10 cellular contexts compared by ENCODE assay signal in the genomic region with DNA sequence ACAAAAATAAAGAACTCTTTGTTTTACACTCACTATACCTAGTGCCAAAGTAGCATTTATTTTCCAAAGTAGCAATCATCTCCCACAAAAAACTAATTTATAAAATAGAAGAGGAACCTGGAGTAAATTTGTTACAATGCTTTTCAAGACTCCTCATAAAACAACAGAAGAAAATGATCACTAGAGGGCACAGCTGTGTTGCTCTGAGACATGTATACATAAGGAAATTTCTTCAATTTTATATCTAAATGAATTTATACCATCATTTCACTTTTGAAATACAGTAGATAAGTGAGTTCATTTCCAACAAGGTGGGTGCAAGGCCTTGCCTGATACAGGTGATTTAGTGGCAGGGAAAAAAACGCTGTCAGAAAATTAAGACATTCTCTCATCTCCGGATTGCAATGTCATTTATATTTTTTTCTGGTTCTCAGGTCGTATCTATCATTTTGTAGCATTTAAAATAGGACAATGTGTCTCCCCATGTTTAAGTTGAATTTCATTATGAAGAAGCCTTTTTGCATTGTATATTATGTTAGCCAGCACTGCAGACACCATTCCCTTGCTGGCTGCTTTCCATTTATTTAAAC. TPM values are rescaled to one million over a fixed set of nuclear protein-coding genes. Genes with fewer than 3 reads are reported as not detected.
DNase-seq lines count a peak whose midpoint lies in the region; ATAC-seq, FAIRE-seq and TF ChIP-seq lines count a peak whose summit lies in the region.
"Had no signal": no experiment of that assay in that cellular context is flagged by ENCODE, and none has a peak within 500 bp of the region (broad histone marks: within the 10 kb centered on the region; RNA-seq: fewer than 3 reads in every experiment).

No MANE protein-coding gene starts in this region.

- no peak overlapping the region for H3K4ac ChIP-seq in IMR-90 (ENCODE audit: low read depth, low read length)

- no CpG with 5 or more reads among the region's 3 CpGs for WGBS in IMR-90 (ENCODE audit: extremely low coverage in 2 of 2, insufficient read length in 1 of 2), 2 experiments
- WGBS in HepG2 (ENCODE audit: low lambda C conversion rate): 44% methylated on average over 3 of the region's 3 CpGs
- 80 to 87% methylated on average over 3 of the region's 3 CpGs for WGBS in thyroid gland, 2 donors
- 83 to 88% methylated on average over 3 of the region's 3 CpGs for WGBS in upper lobe of left lung, 2 donors

- H3K56ac ChIP-seq in IMR-90 (ENCODE audit: extremely low read depth, insufficient read depth, low read length): no peak overlapping the region

- H3K14ac ChIP-seq in IMR-90 (replicated peaks; ENCODE audit: low read depth, low read length): no peak overlapping the region

- no peak overlapping the region for H3K27ac ChIP-seq in IMR-90 (ENCODE audit: insufficient read depth, low read length)
- H3K27ac ChIP-seq in astrocyte (ENCODE audit: low read depth, low read length): no peak overlapping the region
- H3K27ac ChIP-seq in HepG2 (ENCODE audit: extremely low read length, insufficient read depth, low read length): no peak overlapping the region
- H3K27ac ChIP-seq in thyroid gland: no peak overlapping the region
- no peak overlapping the region for H3K27ac ChIP-seq in upper lobe of left lung

- no peak overlapping the region for H3K4me3 Mint-ChIP-seq in astrocyte (ENCODE audit: unreplicated experiment)
- no peak overlapping the region for H3K4me3 Mint-ChIP-seq in T-helper 2 cell treated with Interferon-gamma antibody and Interleukin-4, amounts not matched to agents 5 μg/mL and 100 μg/mL, for 36 hours
- H3K4me3 Mint-ChIP-seq: activated naive CD4-positive, alpha-beta T cell treated with anti-CD3 and anti-CD28 coated beads, Interleukin-2, amount 50 U/mL, for 24 hours; stimulated activated naive CD8-positive, alpha-beta T cell treated with anti-CD3 and anti-CD28 coated beads, Interleukin-15, Interleukin-2, amounts not matched to agents 100 ng/mL and 50 ng/mL, for 24 hours had no signal

- no peak overlapping the region for H3K4me2 ChIP-seq in IMR-90 (ENCODE audit: low read depth, low read length)
- no peak overlapping the region for H3K4me2 ChIP-seq in astrocyte (ENCODE audit: low read length)
- no peak overlapping the region for H3K4me2 ChIP-seq in HepG2 (ENCODE audit: low read depth, low read length)

- TF ChIP-seq RAD21 in IMR-90 (IDR thresholded peaks at IDR 0.05; ENCODE audit: low read length) (peak; percentile 70), HepG2 (CRISPR knock-in tag; IDR thresholded peaks at IDR 0.05) (peak; percentile 12; the same call in 1 of the 2 replicates)

- no peaks in the 10 kb centered on the region for H3K4me1 ChIP-seq in IMR-90 (ENCODE audit: control insufficient read depth, insufficient read depth, low read length)
- no peaks in the 10 kb centered on the region for H3K4me1 ChIP-seq in astrocyte (ENCODE audit: insufficient read depth, low read length)
- H3K4me1 ChIP-seq in HepG2 (ENCODE audit: insufficient read depth, low read length): peaks cover 8% of the 10 kb centered on the region
- no peaks in the 10 kb centered on the region for H3K4me1 ChIP-seq in thyroid gland
- no peaks in the 10 kb centered on the region for H3K4me1 ChIP-seq in upper lobe of left lung

- CTCF ChIA-PET in BJ (lab: Yijun Ruan, JAX): interaction anchor here (0.5 to 0.6 kb wide), 2 partner anchors 94 to 161 kb away, joined by 3 read pairs; no protein-coding TSS in a partner anchor
- CTCF ChIA-PET in IMR-90 (lab: Yijun Ruan, JAX): interaction anchor here (0.6 to 1.0 kb wide), 2 partner anchors 10 to 157 kb away, joined by 4 to 9 read pairs; no protein-coding TSS in a partner anchor
- CTCF ChIA-PET in HepG2 (lab: Yijun Ruan, JAX; ENCODE audit: low intra/inter-chr PET ratio, low total read pairs): interaction anchor here (3.4 kb wide), 1 partner anchor 156 kb away, joined by 38 read pairs; no protein-coding TSS in a partner anchor

- no peaks in the 10 kb centered on the region for H3K36me3 ChIP-seq in BJ (ENCODE audit: control insufficient read depth, insufficient read depth, low read length)
- H3K36me3 ChIP-seq in IMR-90 (ENCODE audit: control insufficient read depth, insufficient read depth, low read length): no peaks in the 10 kb centered on the region
- no peaks in the 10 kb centered on the region for H3K36me3 ChIP-seq in astrocyte (ENCODE audit: insufficient read depth, low read length)
- H3K36me3 ChIP-seq in HepG2 (replicated peaks in 1 of 2; ENCODE audit: control insufficient read depth in 1 of 2, insufficient read depth in 2 of 2, low read length in 2 of 2): no peaks in the 10 kb centered on the region
- no peaks in the 10 kb centered on the region for H3K36me3 ChIP-seq in thyroid gland
- no peaks in the 10 kb centered on the region for H3K36me3 ChIP-seq in upper lobe of left lung

- H3K36me3 Mint-ChIP-seq in astrocyte (ENCODE audit: low read depth, unreplicated experiment): no peaks in the 10 kb centered on the region
- no peaks in the 10 kb centered on the region for H3K36me3 Mint-ChIP-seq in T-helper 2 cell treated with Interferon-gamma antibody and Interleukin-4, amounts not matched to agents 5 μg/mL and 100 μg/mL, for 36 hours (ENCODE audit: low read depth)
- H3K36me3 Mint-ChIP-seq: activated naive CD4-positive, alpha-beta T cell treated with anti-CD3 and anti-CD28 coated beads, Interleukin-2, amount 50 U/mL, for 24 hours had no signal

- POLR2A ChIA-PET in BJ (lab: Charles Lee): no interaction called here
- POLR2A ChIA-PET in IMR-90 (lab: Charles Lee; ENCODE audit: unreplicated experiment): no interaction called here
- POLR2A ChIA-PET in HepG2 (lab: Yijun Ruan, JAX): no interaction called here

- H3K9me3 Mint-ChIP-seq in astrocyte (ENCODE audit: unreplicated experiment): no peaks in the 10 kb centered on the region
- no peaks in the 10 kb centered on the region for H3K9me3 Mint-ChIP-seq in T-helper 2 cell treated with Interferon-gamma antibody and Interleukin-4, amounts not matched to agents 5 μg/mL and 100 μg/mL, for 36 hours
- H3K9me3 Mint-ChIP-seq: activated naive CD4-positive, alpha-beta T cell treated with anti-CD3 and anti-CD28 coated beads, Interleukin-2, amount 50 U/mL, for 24 hours; stimulated activated naive CD8-positive, alpha-beta T cell treated with anti-CD3 and anti-CD28 coated beads, Interleukin-15, Interleukin-2, amounts not matched to agents 100 ng/mL and 50 ng/mL, for 24 hours had no signal

- H3K79me1 ChIP-seq in IMR-90 (ENCODE audit: low read depth in 1 of 2, low read length in 2 of 2): no peaks in the 10 kb centered on the region

- H3K4me3 ChIP-seq in BJ (ENCODE audit: low read depth, low read length): no peak overlapping the region
- no peak overlapping the region for H3K4me3 ChIP-seq in IMR-90 (ENCODE audit: insufficient read depth, low read depth, low read length)
- H3K4me3 ChIP-seq in astrocyte (ENCODE audit: insufficient read depth, low read depth, low read length): no peak overlapping the region
- H3K4me3 ChIP-seq in HepG2 (replicated peaks in 1 of 3; ENCODE audit: insufficient read depth in 1 of 3, low read depth in 2 of 3, low read length in 3 of 3): no peak overlapping the region
- H3K4me3 ChIP-seq in thyroid gland (replicated peaks in 1 of 3): no peak overlapping the region
- H3K4me3 ChIP-seq in upper lobe of left lung: no peak overlapping the region

- intact Hi-C loops in IMR-90 (cut with micrococcal nuclease) (loop anchor here (1.0 to 10.0 kb wide), 4 partner anchors 25 to 1609 kb away; a partner anchor contains a TSS), HepG2 (cut with micrococcal nuclease; ENCODE audit: unreplicated experiment) (loop anchor here (1.0 kb wide), 1 partner anchor 157 kb away; no protein-coding TSS in a partner anchor), thyroid gland (cut with DNase I) (no loop called here)

- no peak overlapping the region for H3K23ac ChIP-seq in IMR-90 (ENCODE audit: low read depth, low read length)

- H3K27me3 ChIP-seq in BJ (ENCODE audit: control insufficient read depth, insufficient read depth, low read length) (no peaks in the 10 kb centered on the region), IMR-90 (ENCODE audit: control insufficient read depth, insufficient read depth, low read length) (0 out of 2 replicates have a peak, but pooled peaks cover 2% of the 10 kb centered on the region), astrocyte (ENCODE audit: insufficient read depth, low read length) (no peaks in the 10 kb centered on the region), HepG2 (ENCODE audit: control insufficient read depth in 1 of 2, insufficient read depth in 2 of 2, low read length in 2 of 2) (no peaks in the 10 kb centered on the region; a peak in 1 of 5 replicates), thyroid gland (no peaks in the 10 kb centered on the region), upper lobe of left lung (no peaks in the 10 kb centered on the region)

- dilution Hi-C loops in IMR-90 (cut with HindIII; ENCODE audit: low sequenced_read_pairs, unreplicated experiment): no loop called here

- H2BK15ac ChIP-seq in IMR-90 (ENCODE audit: low read depth, low read length): no peak overlapping the region

- no peak overlapping the region for H3K27ac Mint-ChIP-seq in astrocyte (ENCODE audit: unreplicated experiment)
- no peak overlapping the region for H3K27ac Mint-ChIP-seq in T-helper 2 cell treated with Interferon-gamma antibody and Interleukin-4, amounts not matched to agents 5 μg/mL and 100 μg/mL, for 36 hours
- H3K27ac Mint-ChIP-seq: activated naive CD4-positive, alpha-beta T cell treated with anti-CD3 and anti-CD28 coated beads, Interleukin-2, amount 50 U/mL, for 24 hours; stimulated activated naive CD8-positive, alpha-beta T cell treated with anti-CD3 and anti-CD28 coated beads, Interleukin-15, Interleukin-2, amounts not matched to agents 100 ng/mL and 50 ng/mL, for 24 hours had no signal

- H3K18ac ChIP-seq in IMR-90 (ENCODE audit: low read depth, low read length): no peak overlapping the region

- H2BK20ac ChIP-seq in IMR-90 (ENCODE audit: low read depth, low read length): no peak overlapping the region

- H2AFZ ChIP-seq in IMR-90 (replicated peaks; ENCODE audit: low read length, poor library complexity): no peak overlapping the region
- no peak overlapping the region for H2AFZ ChIP-seq in astrocyte (ENCODE audit: low read depth, low read length)
- no peak overlapping the region for H2AFZ ChIP-seq in HepG2 (ENCODE audit: low read length)

- in situ Hi-C loops in IMR-90 (cut with MboI; ENCODE audit: low sequenced_read_pairs) (loop anchor here (5.0 kb wide), 1 partner anchor 156 kb away; no protein-coding TSS in a partner anchor), HepG2 (cut with HindIII; ENCODE audit: extremely low pct_ligation_motif_present, low pct_unique_long_range_greater_than_20kb) (loop anchor here (5.0 kb wide), 1 partner anchor 156 kb away; no protein-coding TSS in a partner anchor)

- no peak overlapping the region for H4K5ac ChIP-seq in IMR-90 (ENCODE audit: low read depth, low read length)

- no peak overlapping the region for H4K91ac ChIP-seq in IMR-90 (ENCODE audit: insufficient read depth, low read depth, low read length)

- no peaks in the 10 kb centered on the region for H3K9me1 ChIP-seq in IMR-90 (ENCODE audit: insufficient read depth, low read length)

- H2BK120ac ChIP-seq in IMR-90 (ENCODE audit: low read depth, low read length): no peak overlapping the region

- TF ChIP-seq EP300 in HepG2 (IDR thresholded peaks at IDR 0.05; ENCODE audit: low read depth in 2 of 2, low read length in 2 of 2): no peak
- TF ChIP-seq EP300 in HepG2 (CRISPR knock-in tag; IDR thresholded peaks at IDR 0.05; ENCODE audit: borderline replicate concordance): no peak
- no peak for TF ChIP-seq EP300 in upper lobe of left lung (IDR thresholded peaks at IDR 0.05)

- H3K9ac ChIP-seq in IMR-90 (ENCODE audit: low read depth, low read length): no peak overlapping the region
- no peak overlapping the region for H3K9ac ChIP-seq in astrocyte (ENCODE audit: low read length)
- H3K9ac ChIP-seq in HepG2 (ENCODE audit: insufficient read depth, low read depth, low read length): no peak overlapping the region

- peaks cover 2% of the 10 kb centered on the region for H3K27me3 Mint-ChIP-seq in astrocyte (ENCODE audit: low read depth, unreplicated experiment)
- H3K27me3 Mint-ChIP-seq in T-helper 2 cell treated with Interferon-gamma antibody and Interleukin-4, amounts not matched to agents 5 μg/mL and 100 μg/mL, for 36 hours (ENCODE audit: low read depth): peaks cover 4% of the 10 kb centered on the region
- H3K27me3 Mint-ChIP-seq: activated naive CD4-positive, alpha-beta T cell treated with anti-CD3 and anti-CD28 coated beads, Interleukin-2, amount 50 U/mL, for 24 hours; stimulated activated naive CD8-positive, alpha-beta T cell treated with anti-CD3 and anti-CD28 coated beads, Interleukin-15, Interleukin-2, amounts not matched to agents 100 ng/mL and 50 ng/mL, for 24 hours had no signal

- FAIRE-seq in astrocyte (lab: Jason Lieb, UNC): no peak
- no peak for FAIRE-seq in HepG2 (lab: Jason Lieb, UNC)

- no peak for TF ChIP-seq POLR2A in IMR-90 (IDR thresholded peaks at IDR 0.05; ENCODE audit: low read depth, low read length)
- TF ChIP-seq POLR2A in HepG2 (IDR thresholded peaks at IDR 0.05; ENCODE audit: insufficient read depth in 1 of 2, low read depth in 2 of 2, low read length in 2 of 2): no peak
- TF ChIP-seq POLR2A in thyroid gland (IDR thresholded peaks at IDR 0.05): no peak
- TF ChIP-seq POLR2A in upper lobe of left lung (IDR thresholded peaks at IDR 0.05): no peak

- no peak for DNase-seq in BJ (ENCODE audit: low read depth)
- DNase-seq in IMR-90: peak; percentile 55
- DNase-seq in astrocyte (ENCODE audit: low read depth): no peak
- DNase-seq in HepG2 (ENCODE audit: low spot score): peak; percentile 12
- DNase-seq in stimulated activated naive CD8-positive, alpha-beta T cell treated with anti-CD3 and anti-CD28 coated beads, Interleukin-15, Interleukin-2, amounts not matched to agents 100 U/mL and 50 U/mL, for 24 hours: no peak
- DNase-seq in T-helper 2 cell treated with Interferon-gamma antibody and Interleukin-4, amounts not matched to agents 5 μg/mL and 100 μg/mL, for 36 hours (ENCODE audit: low spot score): no peak
- DNase-seq in thyroid gland: no peak
- no peak for DNase-seq in upper lobe of left lung

- H2AK5ac ChIP-seq in IMR-90 (ENCODE audit: low read depth, low read length): no peak overlapping the region

- H4K20me1 ChIP-seq in IMR-90 (ENCODE audit: insufficient read depth, low read length): no peaks in the 10 kb centered on the region
- H4K20me1 ChIP-seq in astrocyte (ENCODE audit: insufficient read depth, low read length): no peaks in the 10 kb centered on the region
- no peaks in the 10 kb centered on the region for H4K20me1 ChIP-seq in HepG2 (ENCODE audit: insufficient read depth, low read length)

- TF ChIP-seq CTCF in BJ (IDR thresholded peaks at IDR 0.05; ENCODE audit: insufficient read depth, low read depth, low read length) (peak; percentile 42), IMR-90 (conservative IDR thresholded peaks at IDR 0.05; ENCODE audit: low read depth, low read length) (peak; percentile 67), astrocyte (IDR thresholded peaks at IDR 0.05; ENCODE audit: insufficient read depth, low read depth, low read length) (peak; percentile 41), HepG2 (CRISPR knock-in tag; IDR thresholded peaks at IDR 0.05) (peak; percentile 47), thyroid gland (IDR thresholded peaks at IDR 0.05) (peak in 3 of 6 experiments; percentile 38 to 61 (median 46)), upper lobe of left lung (IDR thresholded peaks at IDR 0.05) (peak in 3 of 6 experiments; percentile 19 to 38 (median 21))

- no peak overlapping the region for H4K8ac ChIP-seq in IMR-90 (ENCODE audit: low read depth in 2 of 2, low read length in 2 of 2)

- BruUV-seq in IMR-90 (replicated peaks; lab: Mats Ljungman, UMichigan) (no TSS peak), HepG2 (replicated peaks; lab: Mats Ljungman, UMichigan) (no TSS peak)

- no peaks in the 10 kb centered on the region for H3K4me1 Mint-ChIP-seq in astrocyte (ENCODE audit: low read depth, unreplicated experiment)
- H3K4me1 Mint-ChIP-seq in T-helper 2 cell treated with Interferon-gamma antibody and Interleukin-4, amounts not matched to agents 5 μg/mL and 100 μg/mL, for 36 hours (ENCODE audit: low read depth): no peaks in the 10 kb centered on the region
- H3K4me1 Mint-ChIP-seq: activated naive CD4-positive, alpha-beta T cell treated with anti-CD3 and anti-CD28 coated beads, Interleukin-2, amount 50 U/mL, for 24 hours had no signal

- no peak overlapping the region for H2AK9ac ChIP-seq in IMR-90 (replicated peaks; ENCODE audit: low read depth, low read length, poor library complexity)

- ATAC-seq in IMR-90 (ENCODE audit: low read depth): peak; percentile 72
- peak; percentile 42; the same call in 2 of the 3 replicates for ATAC-seq in HepG2
- no peak for ATAC-seq in stimulated activated naive CD8-positive, alpha-beta T cell treated with anti-CD3 and anti-CD28 coated beads, Interleukin-15, Interleukin-2, amounts not matched to agents 100 U/mL and 50 U/mL, for 24 hours
- no peak for ATAC-seq in upper lobe of left lung (ENCODE audit: low FRiP score in 2 of 2)

- H3K79me2 ChIP-seq in astrocyte (ENCODE audit: insufficient read depth, low read length): no peaks in the 10 kb centered on the region
- H3K79me2 ChIP-seq in HepG2 (ENCODE audit: insufficient read depth, low read length): no peaks in the 10 kb centered on the region

- H3K9me3 ChIP-seq in IMR-90 (ENCODE audit: control insufficient read depth, insufficient read depth, low read length) (no peaks in the 10 kb centered on the region), astrocyte (ENCODE audit: insufficient read depth, low read depth, low read length) (no peaks in the 10 kb centered on the region), HepG2 (ENCODE audit: low read length) (no peaks in the 10 kb centered on the region), thyroid gland (no peaks in the 10 kb centered on the region), upper lobe of left lung (no peaks in the 10 kb centered on the region)

- H2BK5ac ChIP-seq in IMR-90 (ENCODE audit: low read depth, low read length, poor library complexity, severe bottlenecking): no peak overlapping the region

RNA-seq across cellular contexts. Expression of a gene that starts 25.3 kb away (rescaled TPM):
- polyA plus RNA-seq in BJ (2011; rRNA removed): 0.05 and 0.10 TPM in 2 replicates
- polyA minus RNA-seq in BJ (2011; rRNA and poly(A)+ RNA removed): 0.14 and 0.26 TPM in 2 replicates
- 2.0 and 3.1 TPM in 2 replicates for total RNA-seq in IMR-90 (2012; rRNA removed)
- polyA plus RNA-seq in IMR-90 (2012; rRNA removed): 1.6 and 2.3 TPM in 2 replicates
- polyA plus RNA-seq in IMR-90 (2012; cell fraction: cytosol; rRNA removed): 0.78 and 1.1 TPM in 2 replicates
- 1.7 and 3.2 TPM in 2 replicates for polyA plus RNA-seq in IMR-90 (2012; cell fraction: nucleus; rRNA removed; ENCODE audit: low replicate concordance)
- total RNA-seq in astrocyte: 1.7 TPM in 2 replicates
- total RNA-seq in HepG2 (2016; rRNA removed; fragmentation: Illumina TruSeq; extraction: Trizol): 6.1 and 6.3 TPM in 2 replicates
- 0.51 and 0.79 TPM in 2 replicates for total RNA-seq in HepG2 (2016; cell fraction: cytosol; rRNA removed; fragmentation: Illumina TruSeq; extraction: Trizol; ENCODE audit: low read depth)
- total RNA-seq in HepG2 (2016; cell fraction: insoluble cytoplasmic fraction; rRNA removed; fragmentation: Illumina TruSeq; extraction: Trizol): 5.5 and 6.0 TPM in 2 replicates
- total RNA-seq in HepG2 (2016; cell fraction: membrane; rRNA removed; fragmentation: Illumina TruSeq; extraction: Trizol): 2.8 and 2.9 TPM in 2 replicates
- total RNA-seq in HepG2 (2016; cell fraction: nucleus; rRNA removed; fragmentation: Illumina TruSeq; extraction: Trizol): 8.2 and 10.7 TPM in 2 replicates
- 0.65 and 0.74 TPM in 2 replicates for polyA plus RNA-seq in HepG2 (2011; rRNA removed)
- polyA plus RNA-seq in HepG2 (2011; cell fraction: cytosol; rRNA removed): 0.34 and 0.35 TPM in 2 replicates
- 1.5 and 1.7 TPM in 2 replicates for polyA plus RNA-seq in HepG2 (2011; cell fraction: nucleus; rRNA removed)
- polyA plus RNA-seq in HepG2 (2012): 1.1 and 1.9 TPM in 2 replicates
- polyA plus RNA-seq in HepG2 (2016; cell fraction: cytosol; fragmentation: Illumina TruSeq; extraction: Trizol; ENCODE audit: low read depth): 0.27 and 0.35 TPM in 2 replicates
- polyA plus RNA-seq in HepG2 (2016; cell fraction: insoluble cytoplasmic fraction; fragmentation: Illumina TruSeq; extraction: Trizol; ENCODE audit: low read depth): 5.6 and 6.2 TPM in 2 replicates
- 1.2 and 1.5 TPM in 2 replicates for polyA plus RNA-seq in HepG2 (2016; cell fraction: membrane; fragmentation: Illumina TruSeq; extraction: Trizol; ENCODE audit: low read depth)
- 9.8 and 9.9 TPM in 2 replicates for polyA plus RNA-seq in HepG2 (2016; cell fraction: nucleus; fragmentation: Illumina TruSeq; extraction: Trizol; ENCODE audit: insufficient read depth, low read depth)
- polyA minus RNA-seq in HepG2 (2011; rRNA and poly(A)+ RNA removed; ENCODE audit: low replicate concordance): 0.14 and 1.3 TPM in 2 replicates
- polyA minus RNA-seq in HepG2 (2011; cell fraction: cytosol; rRNA and poly(A)+ RNA removed): 0.88 and 0.89 TPM in 2 replicates
- 4.7 and 6.1 TPM in 2 replicates for polyA minus RNA-seq in HepG2 (2011; cell fraction: nucleus; rRNA and poly(A)+ RNA removed)
- total RNA-seq in thyroid gland: 10 to 100 TPM; 15.8 to 18.0 (median 16.9) TPM
- 100 to 1,000 TPM in 3 of 6 donors, 10 to 100 TPM in 3; 49.3 to 110 (median 90.9) TPM for total RNA-seq in upper lobe of left lung

Comparison
In these comparisons a context has a peak if more than half of its experiments do, and no peak if none do; other contexts are left out.
1. DNase-seq: peak in IMR-90 (single experiment) and HepG2 (single experiment); none in BJ (single experiment), astrocyte (single experiment), stimulated activated naive CD8-positive, alpha-beta T cell treated with anti-CD3 and anti-CD28 coated beads, Interleukin-15, Interleukin-2, amounts not matched to agents 100 U/mL and 50 U/mL, for 24 hours (single experiment), T-helper 2 cell treated with Interferon-gamma antibody and Interleukin-4, amounts not matched to agents 5 μg/mL and 100 μg/mL, for 36 hours (single experiment), thyroid gland (0 of 2) and upper lobe of left lung (0 of 2).
2. ATAC-seq: peak in IMR-90 (single experiment) and HepG2 (single experiment); none in stimulated activated naive CD8-positive, alpha-beta T cell treated with anti-CD3 and anti-CD28 coated beads, Interleukin-15, Interleukin-2, amounts not matched to agents 100 U/mL and 50 U/mL, for 24 hours (single experiment) and upper lobe of left lung (0 of 2).